Comparison of ENCODE assay signal across 8 cellular contexts in the genomic region with DNA sequence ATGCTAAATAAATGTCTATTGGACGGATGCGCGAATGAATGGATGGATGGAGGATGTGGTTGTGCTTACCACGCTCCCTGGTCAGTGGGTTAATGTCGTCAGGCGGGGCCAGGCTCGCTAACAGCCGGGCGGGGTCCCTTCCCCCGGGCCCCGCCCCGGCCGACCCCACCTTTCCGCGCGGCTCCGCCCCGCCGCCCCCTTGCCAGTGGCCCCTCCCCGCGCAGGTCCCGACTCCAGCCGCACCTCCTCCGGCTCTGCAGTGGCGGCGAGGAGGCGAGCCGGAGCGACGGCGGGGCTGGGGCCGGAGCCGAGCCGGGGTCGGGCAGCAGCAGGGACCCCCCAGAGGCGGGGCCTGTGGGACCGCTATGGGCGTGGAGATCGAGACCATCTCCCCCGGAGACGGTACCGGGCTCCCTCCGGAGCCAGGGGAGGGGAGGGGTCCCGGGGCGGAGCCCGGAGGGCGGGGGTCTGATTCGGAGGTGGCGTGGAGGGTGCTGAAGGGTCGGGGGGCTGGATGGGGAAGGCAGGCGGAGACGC. TPM values are rescaled to one million over a fixed set of nuclear protein-coding genes. Genes with fewer than 3 reads are reported as not detected.
DNase-seq lines count a peak whose midpoint lies in the region; ATAC-seq and TF ChIP-seq lines count a peak whose summit lies in the region.

A gene (plus strand): TSS at position 257 of the 537 bp plus-strand sequence. CDS start 109 bp downstream, at position 366.

- H3K27me3 Mint-ChIP-seq in endothelial cell (ENCODE audit: unreplicated experiment): peaks cover 3% of the 10 kb centered on the region

- H3K9me3 Mint-ChIP-seq in endothelial cell (ENCODE audit: unreplicated experiment): no peaks in the 10 kb centered on the region

- DNase-seq in NCI-H2196 (lab: John Stamatoyannopoulos, UW; ENCODE audit: unreplicated experiment) (peak; percentile 35), endothelial cell (ENCODE audit: low spot score) (peak; percentile 65), mucosa of gallbladder (ENCODE audit: low spot score) (peak; percentile 18), DMS153 (lab: John Stamatoyannopoulos, UW) (no peak)
- peak; percentile 81 for DNase-seq in activated CD8-positive, alpha-beta memory T cell treated with anti-CD3 and anti-CD28 coated beads for 24 hours
- peak; percentile 47 to 49 for DNase-seq in stimulated activated CD8-positive, alpha-beta memory T cell treated with anti-CD3 and anti-CD28 coated beads, Interleukin-7, amount 100 ng/mL, for 48 hours (ENCODE audit: extremely low read depth in 1 of 2, low read depth in 1 of 2)

- H3K27ac Mint-ChIP-seq in endothelial cell (ENCODE audit: unreplicated experiment): peak within 1 kb of the TSS; percentile 57

- TF ChIP-seq CTCF in endothelial cell (IDR thresholded peaks at IDR 0.05; ENCODE audit: unreplicated experiment): no peak

- peak within 1 kb of the TSS; percentile 95 for H3K4me3 Mint-ChIP-seq in endothelial cell (ENCODE audit: unreplicated experiment)

- TF ChIP-seq POLR2A in GM15510 (IDR thresholded peaks at IDR 0.05; ENCODE audit: borderline replicate concordance, extremely low read depth, insufficient read length): peak; percentile 23

- peaks cover 7% of the 10 kb centered on the region for H3K36me3 Mint-ChIP-seq in endothelial cell (ENCODE audit: low read depth, unreplicated experiment)

- H3K4me1 Mint-ChIP-seq in endothelial cell (ENCODE audit: unreplicated experiment): peaks cover 19% of the 10 kb centered on the region

- ATAC-seq in GM21576 (IDR thresholded peaks at IDR 0.05; ENCODE audit: unreplicated experiment): no peak

RNA-seq across cellular contexts. Expression of the gene that starts here (rescaled TPM):
- 31.1 TPM for total RNA-seq in endothelial cell (ENCODE audit: unreplicated experiment)
- 23.0 TPM for total RNA-seq in mucosa of gallbladder
